Comparison of ENCODE assay signal across 28 cellular contexts in the genomic region with DNA sequence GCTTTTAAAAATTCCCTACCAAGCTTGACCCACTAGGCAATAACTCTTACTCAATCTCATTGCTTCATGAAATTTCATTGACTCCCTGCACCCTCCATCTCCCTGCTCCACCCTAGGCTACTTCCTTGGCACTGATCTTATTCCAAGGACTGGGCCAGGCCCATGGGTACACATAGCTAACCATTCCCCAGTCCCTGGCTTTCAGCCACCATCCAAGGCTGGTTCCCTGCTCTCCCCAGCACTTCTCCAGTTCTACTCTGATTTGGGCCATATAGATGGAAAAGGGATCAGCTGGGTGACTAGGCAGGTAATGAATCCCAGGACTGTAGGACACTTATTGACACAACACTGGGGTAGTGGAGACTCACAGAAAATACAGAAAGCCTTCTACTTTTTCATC.
"Had no signal": no experiment of that assay in that cellular context is flagged by ENCODE, and none has a peak within 500 bp of the region (broad histone marks: within the 10 kb centered on the region; RNA-seq: fewer than 3 reads in every experiment).

No MANE protein-coding gene starts in this region.

- H3K9me3 ChIP-seq: gastroesophageal sphincter, left ventricle myocardium inferior, ovary, right lobe of liver, thyroid gland had no signal

- ATAC-seq: activated CD4-positive, CD25-positive, alpha-beta regulatory T cell treated with anti-CD3 and anti-CD28 coated beads, Interleukin-2, amount 50 U/mL, for 24 hours; activated naive CD8-positive, alpha-beta T cell treated with anti-CD3 and anti-CD28 coated beads, Interleukin-2, amount 50 U/mL, for 24 hours; gastroesophageal sphincter; stimulated activated naive B cell treated with anti-CD40 and anti-IgM and Interleukin-4, amounts not matched to agents 10 μg/mL and 1 μg/mL and 100 μg/mL, for 72 hours had no signal

- H3K27me3 Mint-ChIP-seq: progenitor cell of endocrine pancreas had no signal

- H3K9me3 Mint-ChIP-seq: activated naive CD4-positive, alpha-beta T cell treated with anti-CD3 and anti-CD28 coated beads, Interleukin-2, amount 50 U/mL, for 24 hours; activated naive CD8-positive, alpha-beta T cell treated with anti-CD3 and anti-CD28 coated beads, Interleukin-2, amount 50 U/mL, for 24 hours; activated T-helper 2 cell treated with anti-CD3 and anti-CD28 coated beads, Interferon-gamma antibody, Interleukin-2, Interleukin-4, amounts not matched to agents 10 μg/mL and 5 μg/mL and 100 μg/mL, durations not matched to agents 14 hours and 24 hours and 36 hours had no signal

- H3K4me3 Mint-ChIP-seq: activated naive CD4-positive, alpha-beta T cell treated with anti-CD3 and anti-CD28 coated beads, Interleukin-2, amount 50 U/mL, for 24 hours; activated naive CD8-positive, alpha-beta T cell treated with anti-CD3 and anti-CD28 coated beads, Interleukin-2, amount 50 U/mL, for 24 hours; activated T-cell treated with anti-CD3 and anti-CD28 coated beads, Interleukin-2, amount 50 U/mL, for 24 hours; stimulated activated naive B cell treated with anti-CD40 and anti-IgM and Interleukin-4, amounts not matched to agents 10 μg/mL and 1 μg/mL and 100 μg/mL, for 72 hours; T-helper 1 cell treated with Interleukin-12 subunit alpha and Interleukin-12 subunit beta and Interleukin-4 antibody, amounts not matched to agents 30 μg/mL and 1 μg/mL, for 36 hours had no signal

- H3K27ac ChIP-seq: gastroesophageal sphincter, left ventricle myocardium inferior, ovary, right lobe of liver, SK-N-MC, stomach, thyroid gland, WERI-Rb-1 had no signal

- H3K4me3 ChIP-seq: gastroesophageal sphincter, left ventricle myocardium inferior, ovary, right lobe of liver, SK-N-MC, stomach, thyroid gland had no signal

- H3K36me3 Mint-ChIP-seq: activated naive CD4-positive, alpha-beta T cell treated with anti-CD3 and anti-CD28 coated beads, Interleukin-2, amount 50 U/mL, for 24 hours; stimulated activated naive B cell treated with anti-CD40 and anti-IgM and Interleukin-4, amounts not matched to agents 10 μg/mL and 1 μg/mL and 100 μg/mL, for 72 hours had no signal

- H3K4me1 ChIP-seq: gastroesophageal sphincter, right lobe of liver, stomach, thyroid gland had no signal

- DNase-seq: activated CD4-positive, alpha-beta T cell treated with anti-CD3 and anti-CD28 coated beads for 48 hours; activated CD4-positive, alpha-beta T cell treated with anti-CD3 and anti-CD28 coated beads, Interleukin-2, amount 50 U/mL, for 48 hours; activated CD8-positive, alpha-beta memory T cell treated with anti-CD3 and anti-CD28 coated beads, Interleukin-2, amount 50 U/mL, for 48 hours; activated naive CD8-positive, alpha-beta T cell treated with anti-CD3 and anti-CD28 coated beads, Interleukin-2, amount 50 U/mL, for 24 hours; activated T-cell treated with anti-CD3 and anti-CD28 coated beads, Interleukin-2, amount 50 U/mL, for 24 hours; amygdala; dermis blood vessel endothelial cell; effector CD8-positive, alpha-beta T cell; hippocampal formation; kidney; left ventricle myocardium inferior; ovary; right lobe of liver; stimulated activated CD4-positive, alpha-beta T cell treated with anti-CD3 and anti-CD28 coated beads, Interleukin-12 subunit alpha, Interleukin-12 subunit beta, amount 100 ng/mL, for 4 hours; stimulated activated CD4-positive, alpha-beta T cell treated with anti-CD3 and anti-CD28 coated beads, Interleukin-4, amount 100 ng/mL, for 24 hours; stimulated activated CD8-positive, alpha-beta memory T cell treated with anti-CD3 and anti-CD28 coated beads, Interleukin-4, amount 100 ng/mL, for 48 hours; stimulated activated naive B cell treated with anti-CD40 and anti-IgM and Interleukin-4, amounts not matched to agents 10 μg/mL and 1 μg/mL and 100 μg/mL, for 72 hours; stomach; T1000; thyroid gland; WERI-Rb-1 had no signal

- H3K27ac Mint-ChIP-seq: activated naive CD4-positive, alpha-beta T cell treated with anti-CD3 and anti-CD28 coated beads, Interleukin-2, amount 50 U/mL, for 24 hours; activated naive CD8-positive, alpha-beta T cell treated with anti-CD3 and anti-CD28 coated beads, Interleukin-2, amount 50 U/mL, for 24 hours; activated T-cell treated with anti-CD3 and anti-CD28 coated beads, Interleukin-2, amount 50 U/mL, for 24 hours; activated T-helper 2 cell treated with anti-CD3 and anti-CD28 coated beads, Interferon-gamma antibody, Interleukin-2, Interleukin-4, amounts not matched to agents 10 μg/mL and 5 μg/mL and 100 μg/mL, durations not matched to agents 14 hours and 24 hours and 36 hours; progenitor cell of endocrine pancreas; stimulated activated naive B cell treated with anti-CD40 and anti-IgM and Interleukin-4, amounts not matched to agents 10 μg/mL and 1 μg/mL and 100 μg/mL, for 72 hours; T-helper 1 cell treated with Interleukin-12 subunit alpha and Interleukin-12 subunit beta and Interleukin-4 antibody, amounts not matched to agents 30 μg/mL and 1 μg/mL, for 36 hours had no signal

- H3K4me1 Mint-ChIP-seq: stimulated activated naive B cell treated with anti-CD40 and anti-IgM and Interleukin-4, amounts not matched to agents 10 μg/mL and 1 μg/mL and 100 μg/mL, for 72 hours had no signal

- H3K36me3 ChIP-seq: gastroesophageal sphincter, left ventricle myocardium inferior, ovary, right lobe of liver, stomach, thyroid gland, WERI-Rb-1 had no signal

- H3K27me3 ChIP-seq: ovary, right lobe of liver, thyroid gland had no signal
